Comparison of ENCODE assay signal across 8 cellular contexts in genomic region chr2:85540131-85540587, GRCh38. TPM values are rescaled to one million over a fixed set of nuclear protein-coding genes. Genes with fewer than 3 reads are reported as not detected.
A peak's percentile ranks its signal among the peaks of the same experiment; 100 is the strongest.
DNase-seq lines count a peak whose midpoint lies in the region; ATAC-seq and TF ChIP-seq lines count a peak whose summit lies in the region.

No MANE protein-coding gene starts in this region.

- peak overlapping the region; percentile 95 for H3K4me3 Mint-ChIP-seq in activated naive CD8-positive, alpha-beta T cell treated with anti-CD3 and anti-CD28 coated beads, Interleukin-2, amount 50 U/mL, for 24 hours

- H3K27ac Mint-ChIP-seq in activated naive CD8-positive, alpha-beta T cell treated with anti-CD3 and anti-CD28 coated beads, Interleukin-2, amount 50 U/mL, for 24 hours, result peak overlapping the region; percentile 99

- peaks cover 61% of the 10 kb centered on the region for H3K36me3 Mint-ChIP-seq in activated naive CD8-positive, alpha-beta T cell treated with anti-CD3 and anti-CD28 coated beads, Interleukin-2, amount 50 U/mL, for 24 hours (ENCODE audit: low read depth)

- H3K27me3 ChIP-seq in heart right ventricle (no peaks in the 10 kb centered on the region), layer of hippocampus (ENCODE audit: control insufficient read depth, insufficient read depth, low read length) (no peaks in the 10 kb centered on the region), thymus (ENCODE audit: control insufficient read depth, insufficient read depth) (no peaks in the 10 kb centered on the region)

- DNase-seq in heart right ventricle, result no peak
- no peak for DNase-seq in left ventricle myocardium superior
- DNase-seq in activated naive CD8-positive, alpha-beta T cell treated with anti-CD3 and anti-CD28 coated beads, Interleukin-2, amount 50 U/mL, for 24 hours, result no peak
- no peak for DNase-seq in NCI-H2107 treated with DMSO at 0.1 percent for 48 hours (lab: John Stamatoyannopoulos, UW; ENCODE audit: unreplicated experiment)

- no peaks in the 10 kb centered on the region for H3K27me3 Mint-ChIP-seq in activated naive CD8-positive, alpha-beta T cell treated with anti-CD3 and anti-CD28 coated beads, Interleukin-2, amount 50 U/mL, for 24 hours

- TF ChIP-seq CTCF in heart right ventricle (IDR thresholded peaks at IDR 0.05), result no peak

- no peak for ATAC-seq in heart right ventricle
- no peak for ATAC-seq in left ventricle myocardium superior
- no peak for ATAC-seq in activated naive CD8-positive, alpha-beta T cell treated with anti-CD3 and anti-CD28 coated beads, Interleukin-2, amount 50 U/mL, for 24 hours
- ATAC-seq in HG03342 (IDR thresholded peaks at IDR 0.05; ENCODE audit: unreplicated experiment), result no peak
- ATAC-seq in HG02938 (IDR thresholded peaks at IDR 0.05; ENCODE audit: unreplicated experiment), result no peak

- intact Hi-C loops in heart right ventricle (cut with DNase I), result loop anchor here in 1 of 10 donors (1.0 kb wide), 1 partner anchor 120 kb away; no protein-coding TSS in a partner anchor
- intact Hi-C loops in left ventricle myocardium superior (cut with micrococcal nuclease), result no loop called here

- no peaks in the 10 kb centered on the region for H3K9me3 Mint-ChIP-seq in activated naive CD8-positive, alpha-beta T cell treated with anti-CD3 and anti-CD28 coated beads, Interleukin-2, amount 50 U/mL, for 24 hours

- peaks cover 53% of the 10 kb centered on the region for H3K4me1 Mint-ChIP-seq in activated naive CD8-positive, alpha-beta T cell treated with anti-CD3 and anti-CD28 coated beads, Interleukin-2, amount 50 U/mL, for 24 hours

- H3K36me3 ChIP-seq in heart right ventricle, result peaks cover 4 to 48% (median 32%) of the 10 kb centered on the region in 9 donors
- H3K36me3 ChIP-seq in thymus (ENCODE audit: control insufficient read depth, insufficient read depth), result peaks cover 21% of the 10 kb centered on the region

- peak overlapping the region; percentile 59 to 97 (median 94) for H3K4me3 ChIP-seq in heart right ventricle
- peak overlapping the region; percentile 65 for H3K4me3 ChIP-seq in thymus (ENCODE audit: low read length)

- WGBS in heart right ventricle, 2 donors, result 3 to 4% methylated on average over 8 of the region's 8 CpGs
- WGBS in thymus, result under 1% methylated on average over 8 of the region's 8 CpGs

- no peaks in the 10 kb centered on the region for H3K9me3 ChIP-seq in heart right ventricle
- H3K9me3 ChIP-seq in thymus (ENCODE audit: control insufficient read depth), result no peaks in the 10 kb centered on the region

- H3K4me1 ChIP-seq in heart right ventricle (peaks cover 16 to 69% (median 51%) of the 10 kb centered on the region in 9 donors), thymus (ENCODE audit: control insufficient read depth, insufficient read depth, low read length) (peaks cover 23% of the 10 kb centered on the region)

- H3K27ac ChIP-seq in heart right ventricle, result peak overlapping the region; percentile 97 to 100 (median 100)
- peak overlapping the region; percentile 100 for H3K27ac ChIP-seq in layer of hippocampus (ENCODE audit: low read depth, low read length)
- peak overlapping the region; percentile 59 for H3K27ac ChIP-seq in thymus (ENCODE audit: low read depth)

RNA-seq across cellular contexts. Expression of gene MAT2A, which starts 1.2 kb away (rescaled TPM):
- total RNA-seq in heart right ventricle (100 to 1,000 TPM in 8 of 10 donors, 10 to 100 TPM in 2; 94.5 to 460 (median 129) TPM), left ventricle myocardium superior (130 TPM)
- polyA plus RNA-seq in heart right ventricle (10 to 100 TPM; 81.7 to 93.4 TPM), thymus (98.0 TPM)

RNA-seq across cellular contexts. Expression of gene GGCX, which starts 21.1 kb away (rescaled TPM):
- total RNA-seq in heart right ventricle, result 10 to 100 TPM; 18.2 to 31.1 (median 21.6) TPM
- polyA plus RNA-seq in heart right ventricle, result 10 to 100 TPM; 14.0 to 24.5 TPM
- 28.1 TPM for total RNA-seq in left ventricle myocardium superior
- polyA plus RNA-seq in thymus, result 17.8 TPM

RNA-seq across cellular contexts. Expression of gene VAMP8, which starts 37.2 kb away (rescaled TPM):
- total RNA-seq in heart right ventricle, result 10 to 100 TPM in 5 of 10 donors, 1 to 10 TPM in 5; 4.9 to 56.8 (median 9.2) TPM
- polyA plus RNA-seq in heart right ventricle, result 10 to 100 TPM; 16.4 to 26.6 TPM
- total RNA-seq in left ventricle myocardium superior, result 17.1 TPM
- polyA plus RNA-seq in thymus, result 433 TPM

RNA-seq across cellular contexts. Expression of gene VAMP5, which starts 44.1 kb away (rescaled TPM):
- 100 to 1,000 TPM in 1 of 10 donors, 10 to 100 TPM in 9; 25.8 to 146 (median 35.5) TPM for total RNA-seq in heart right ventricle
- 100 to 1,000 TPM in 1 of 2 donors, 10 to 100 TPM in 1; 79.6 to 131 TPM for polyA plus RNA-seq in heart right ventricle
- 54.8 TPM for total RNA-seq in left ventricle myocardium superior
- polyA plus RNA-seq in thymus, result 93.2 TPM

RNA-seq across cellular contexts. Expression of gene RNF181, which starts 55.4 kb away (rescaled TPM):
- total RNA-seq in heart right ventricle (100 to 1,000 TPM in 1 of 10 donors, 10 to 100 TPM in 9; 74.7 to 117 (median 82.2) TPM), left ventricle myocardium superior (89.9 TPM)
- polyA plus RNA-seq in heart right ventricle (100 to 1,000 TPM; 140 to 282 TPM), thymus (162 TPM)
